ENCODE assay signal across 1 cellular context in the genomic region with DNA sequence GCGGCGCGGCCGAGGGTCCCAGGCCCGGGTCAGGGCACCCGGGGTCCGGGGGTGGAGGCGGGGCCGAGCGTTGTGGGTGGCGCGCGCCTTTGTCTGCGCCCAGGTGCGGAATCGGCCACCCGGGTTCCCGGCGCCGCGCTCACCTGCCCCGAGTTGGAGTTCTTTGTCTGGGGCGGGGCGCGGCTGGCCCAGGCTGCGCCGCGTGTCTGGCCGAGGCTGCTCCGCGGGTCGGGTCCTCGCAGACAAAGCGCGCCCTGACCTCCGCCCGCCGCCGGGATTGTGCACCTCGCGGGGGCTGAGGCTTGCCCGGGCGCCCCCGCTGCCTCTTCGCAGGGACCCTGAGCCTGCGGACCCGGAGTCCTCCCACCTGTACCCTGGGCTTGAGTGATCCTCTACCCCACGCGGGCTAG.
TF ChIP-seq lines count a peak whose summit lies in the region.

No MANE protein-coding gene starts in this region.

TF ChIP-seq in H1, 55 proteins besides CTCF, POLR2A, EP300 and RAD21 (continued from another document):
- TF ChIP-seq TBP (IDR thresholded peaks at IDR 0.05; ENCODE audit: low read depth, low read length) (no peak), TAF1 (IDR thresholded peaks at IDR 0.05; ENCODE audit: low read depth, low read length) (no peak), GABPA (IDR thresholded peaks at IDR 0.05; ENCODE audit: borderline replicate concordance, insufficient read depth, low read length) (peak; percentile 56; the same call in 1 of the 2 replicates)
